In the genomic region with DNA sequence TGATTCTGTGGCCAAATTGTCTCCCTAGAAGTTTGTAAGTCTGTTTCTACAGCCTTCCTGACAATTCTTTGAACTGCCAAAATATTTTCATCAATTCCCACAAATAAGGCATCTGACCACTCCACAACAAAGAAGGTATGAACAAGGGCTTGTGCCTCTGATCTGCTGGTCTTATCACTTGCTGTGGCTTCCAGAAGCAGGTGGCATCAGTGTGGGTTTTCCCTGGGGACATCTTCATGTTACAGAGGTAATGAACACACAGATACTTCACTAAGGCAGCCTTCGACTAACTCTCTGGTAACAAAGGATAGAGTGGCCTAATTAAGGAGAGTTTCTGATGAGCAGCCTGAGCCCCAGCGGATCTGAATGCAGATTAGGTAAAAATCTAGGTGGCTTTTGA, we compare ENCODE assay signal across 10 cellular contexts. TPM values are rescaled to one million over a fixed set of nuclear protein-coding genes. Genes with fewer than 3 reads are reported as not detected.
DNase-seq lines count a peak whose midpoint lies in the region; ATAC-seq lines count a peak whose summit lies in the region.
"Had no signal": no experiment of that assay in that cellular context is flagged by ENCODE, and none has a peak within 500 bp of the region (broad histone marks: within the 10 kb centered on the region; RNA-seq: fewer than 3 reads in every experiment).

No MANE protein-coding gene starts in this region.

- peak overlapping the region in 3 of 6 donors; percentile 19 to 59 (median 27) for H3K27ac Mint-ChIP-seq in naive B cell
- H3K27ac Mint-ChIP-seq: CD8-positive, alpha-beta T cell had no signal

- H3K36me3 Mint-ChIP-seq in naive B cell, result no peaks in the 10 kb centered on the region
- H3K36me3 Mint-ChIP-seq: CD8-positive, alpha-beta T cell had no signal

- DNase-seq in NCI-H2171 (lab: John Stamatoyannopoulos, UW), result peak; percentile 63
- no peak for DNase-seq in naive B cell
- no peak for DNase-seq in cerebellum (ENCODE audit: low spot score)
- DNase-seq: CD8-positive, alpha-beta T cell; spleen had no signal

- H3K27me3 Mint-ChIP-seq in naive B cell, result peaks cover 0 to 3% (median 0%) of the 10 kb centered on the region in 3 donors

- peaks cover 6 to 9% (median 8%) of the 10 kb centered on the region in 3 donors for H3K4me1 Mint-ChIP-seq in naive B cell

- peak overlapping the region in 1 of 8 donors; percentile 16 for H3K4me3 Mint-ChIP-seq in naive B cell
- H3K4me3 Mint-ChIP-seq: CD8-positive, alpha-beta T cell had no signal

- peak; percentile 84 for ATAC-seq in GM18907 (IDR thresholded peaks at IDR 0.05; ENCODE audit: unreplicated experiment)
- peak; percentile 70 for ATAC-seq in HG03354 (IDR thresholded peaks at IDR 0.05; ENCODE audit: poor library complexity, severe bottlenecking, unreplicated experiment)
- peak; percentile 68 to 81 for ATAC-seq in naive B cell (ENCODE audit: low read depth in 2 of 2)
- ATAC-seq in GM21737 (IDR thresholded peaks at IDR 0.05; ENCODE audit: unreplicated experiment), result no peak
- no peak for ATAC-seq in HG02970 (IDR thresholded peaks at IDR 0.05; ENCODE audit: low FRiP score, unreplicated experiment)
- ATAC-seq: activated CD4-positive, CD25-positive, alpha-beta regulatory T cell treated with anti-CD3 and anti-CD28 coated beads, Interleukin-2, amount 50 U/mL, for 24 hours; CD8-positive, alpha-beta T cell had no signal

- no peaks in the 10 kb centered on the region for H3K9me3 Mint-ChIP-seq in naive B cell
- H3K9me3 Mint-ChIP-seq: CD8-positive, alpha-beta T cell had no signal

RNA-seq across cellular contexts. Expression of gene ERAP2, which starts 15.3 kb away (rescaled TPM):
- polyA plus RNA-seq in naive B cell (ENCODE audit: low read depth in 6 of 6), result 10 to 100 TPM in 5 of 6 donors, 1 to 10 TPM in 1; 9.9 to 98.7 (median 15.5) TPM
- total RNA-seq in cerebellum, result 3.8 TPM

RNA-seq across cellular contexts. Expression of gene ERAP1, which starts 53.3 kb away (rescaled TPM):
- 10 to 100 TPM; 16.2 to 38.2 (median 32.9) TPM for polyA plus RNA-seq in naive B cell (ENCODE audit: low read depth in 6 of 6)
- 16.1 TPM for total RNA-seq in cerebellum

Comparison
In these comparisons a context has a peak if more than half of its experiments do, and no peak if none do; other contexts are left out.
1. ATAC-seq: peak in GM18907 (single experiment), HG03354 (single experiment) and naive B cell (2 of 2); none in GM21737 (single experiment) and HG02970 (single experiment).